In genomic region chr6:166331503-166332133, GRCh38 we compare ENCODE assay signal across 16 cellular contexts.
"Had no signal": no experiment of that assay in that cellular context is flagged by ENCODE, and none has a peak within 500 bp of the region (broad histone marks: within the 10 kb centered on the region; RNA-seq: fewer than 3 reads in every experiment).

No MANE protein-coding gene starts in this region.

- H3K9me3 ChIP-seq: ovary, tibial artery, uterus had no signal

- H3K4me3 ChIP-seq: neural progenitor cell, ovary, tibial artery, uterus had no signal

- H3K27ac ChIP-seq: foreskin keratinocyte, neural progenitor cell, ovary, tibial artery, uterus had no signal

- H3K9ac ChIP-seq: neural progenitor cell had no signal

- H3K4me1 ChIP-seq: foreskin keratinocyte, uterus had no signal

- H3K27me3 ChIP-seq: foreskin keratinocyte, neural progenitor cell, ovary, tibial artery, uterus had no signal

- DNase-seq: activated CD4-positive, alpha-beta T cell treated with anti-CD3 and anti-CD28 coated beads, Interleukin-2, amount 50 U/mL, for 4 hours; activated naive CD4-positive, alpha-beta T cell treated with Interleukin-2 at 50 U/mL for 16 hours; activated T-cell treated with anti-CD3 and anti-CD28 coated beads for 4 hours; aorta; cerebellar nuclear complex; effector memory CD8-positive, alpha-beta T cell; foreskin keratinocyte; naive B cell; ovary; stimulated activated CD4-positive, alpha-beta T cell treated with anti-CD3 and anti-CD28 coated beads, Interleukin-12 subunit alpha, Interleukin-12 subunit beta, amount 100 ng/mL, for 4 hours; stimulated activated CD4-positive, alpha-beta T cell treated with anti-CD3 and anti-CD28 coated beads, Interleukin-2, amount 100 ng/mL, for 24 hours; tibial artery; uterus had no signal

- ATAC-seq: activated CD4-positive, CD25-positive, alpha-beta regulatory T cell treated with anti-CD3 and anti-CD28 coated beads, Interleukin-2, amount 50 U/mL, for 24 hours; effector memory CD8-positive, alpha-beta T cell; stimulated activated effector memory CD8-positive, alpha-beta T cell treated with anti-CD3 and anti-CD28 coated beads, Interleukin-12 subunit alpha, Interleukin-12 subunit beta, amount 100 ng/mL, for 72 hours had no signal

- H3K36me3 ChIP-seq: neural progenitor cell, ovary, uterus had no signal

- H2AFZ ChIP-seq: neural progenitor cell had no signal
